Comparison of ENCODE assay signal across 29 cellular contexts in genomic region chr11:91660036-91660435, GRCh38.
"Had no signal": no experiment of that assay in that cellular context is flagged by ENCODE, and none has a peak within 500 bp of the region (broad histone marks: within the 10 kb centered on the region; RNA-seq: fewer than 3 reads in every experiment).

No MANE protein-coding gene starts in this region.

- H3K36me3 ChIP-seq: colonic mucosa, esophagus muscularis mucosa, esophagus squamous epithelium, gastrocnemius medialis, gastroesophageal sphincter, heart left ventricle, heart right ventricle had no signal

- H3K27me3 Mint-ChIP-seq: dendritic cell treated with granulocyte-macrophage colony-stimulating factor and Interleukin-4, amounts not matched to agents 40 ng/mL and 50 ng/mL, for 4 days; effector memory CD8-positive, alpha-beta T cell had no signal

- H3K27ac Mint-ChIP-seq: dendritic cell treated with granulocyte-macrophage colony-stimulating factor and Interleukin-4, amounts not matched to agents 40 ng/mL and 50 ng/mL, for 4 days; effector memory CD8-positive, alpha-beta T cell; endodermal cell had no signal

- FAIRE-seq: colon, endometrium, endothelial cell of umbilical vein, frontal cortex had no signal

- H3K9me3 ChIP-seq: colonic mucosa, esophagus muscularis mucosa, esophagus squamous epithelium, gastrocnemius medialis, gastroesophageal sphincter, heart left ventricle had no signal

- H3K4me1 ChIP-seq: colonic mucosa, esophagus muscularis mucosa, esophagus squamous epithelium, foreskin keratinocyte, gastrocnemius medialis, gastroesophageal sphincter, heart left ventricle, heart right ventricle had no signal

- H3K4me3 Mint-ChIP-seq: dendritic cell treated with granulocyte-macrophage colony-stimulating factor and Interleukin-4, amounts not matched to agents 40 ng/mL and 50 ng/mL, for 4 days; effector memory CD8-positive, alpha-beta T cell; endodermal cell had no signal

- ATAC-seq: effector memory CD8-positive, alpha-beta T cell; esophagus mucosa; foreskin keratinocyte; gastrocnemius medialis; gastroesophageal sphincter; heart left ventricle; heart right ventricle had no signal

- DNase-seq: colonic mucosa; cortex of kidney; dermis blood vessel endothelial cell; dorsolateral prefrontal cortex; effector CD4-positive, alpha-beta T cell; effector CD8-positive, alpha-beta T cell; effector memory CD4-positive, alpha-beta T cell; effector memory CD8-positive, alpha-beta T cell; endodermal cell; erythroblast; esophagus squamous epithelium; foreskin fibroblast; foreskin keratinocyte; foreskin melanocyte; gastrocnemius medialis; glutamatergic neuron; head of caudate nucleus; heart left ventricle; heart right ventricle had no signal

- H3K4me3 ChIP-seq: colonic mucosa, coronary artery, dorsolateral prefrontal cortex, esophagus muscularis mucosa, esophagus squamous epithelium, gastrocnemius medialis, gastroesophageal sphincter, heart left ventricle, heart right ventricle had no signal

- H3K27ac ChIP-seq: colonic mucosa, coronary artery, dorsolateral prefrontal cortex, epithelial cell of prostate, esophagus muscularis mucosa, esophagus squamous epithelium, foreskin keratinocyte, gastrocnemius medialis, gastroesophageal sphincter, heart left ventricle, heart right ventricle had no signal

- H3K9me3 Mint-ChIP-seq: dendritic cell treated with granulocyte-macrophage colony-stimulating factor and Interleukin-4, amounts not matched to agents 40 ng/mL and 50 ng/mL, for 4 days had no signal

- H3K27me3 ChIP-seq: colonic mucosa, dorsolateral prefrontal cortex, esophagus muscularis mucosa, esophagus squamous epithelium, foreskin keratinocyte, gastrocnemius medialis, gastroesophageal sphincter, heart left ventricle, heart right ventricle had no signal
